Comparison of ENCODE assay signal across 9 cellular contexts in the genomic region with DNA sequence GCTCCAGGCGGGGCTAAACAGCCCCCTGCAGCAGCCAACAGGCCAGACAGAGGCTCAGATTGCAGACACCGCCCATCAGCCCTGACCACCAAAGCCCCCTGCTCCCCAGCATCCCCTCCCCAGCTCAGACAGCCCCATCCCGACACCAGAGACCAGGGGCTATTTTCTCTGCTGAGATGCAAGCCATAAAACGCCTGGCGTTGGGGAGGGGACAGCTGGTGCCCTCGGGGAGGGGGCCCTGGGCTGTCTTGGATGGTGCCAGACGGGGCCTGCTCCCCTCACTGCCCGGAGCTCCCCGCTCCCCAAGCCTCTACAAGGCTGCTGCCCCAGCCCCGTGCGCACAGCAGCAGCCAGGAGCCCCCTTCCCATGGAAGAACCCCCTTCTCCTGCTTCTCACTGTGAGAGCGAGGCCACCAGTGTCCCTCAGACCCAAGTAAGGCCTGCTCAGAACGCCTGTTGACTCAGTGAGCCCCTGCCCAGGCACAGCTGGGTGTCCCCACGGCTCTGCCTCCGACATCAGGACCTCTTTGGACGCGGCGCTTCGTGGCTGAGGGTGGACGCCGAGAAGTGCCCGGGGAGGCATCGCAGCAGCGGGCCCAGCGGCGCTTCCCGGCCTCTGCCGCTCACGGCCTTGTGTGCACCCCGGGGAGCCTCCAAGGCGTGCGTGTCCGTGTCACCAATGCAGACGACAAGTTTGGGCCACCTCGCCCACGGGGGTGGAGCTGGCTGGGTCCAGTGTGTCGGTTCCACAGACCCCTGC. TPM values are rescaled to one million over a fixed set of nuclear protein-coding genes. Genes with fewer than 3 reads are reported as not detected.
A peak's percentile ranks its signal among the peaks of the same experiment; 100 is the strongest.
DNase-seq lines count a peak whose midpoint lies in the region; ATAC-seq, FAIRE-seq and TF ChIP-seq lines count a peak whose summit lies in the region.
"Had no signal": no experiment of that assay in that cellular context is flagged by ENCODE, and none has a peak within 500 bp of the region (broad histone marks: within the 10 kb centered on the region; RNA-seq: fewer than 3 reads in every experiment).

No MANE protein-coding gene starts in this region.

- no peaks in the 10 kb centered on the region for H3K9me1 ChIP-seq in K562 (ENCODE audit: control insufficient read depth, insufficient read depth, low read length)

- H3K4ac ChIP-seq in neuronal stem cell (ENCODE audit: low read length), result no peak overlapping the region

- H2AK5ac ChIP-seq in neuronal stem cell (ENCODE audit: low read depth, low read length), result peak overlapping the region; percentile 97

- H3K9ac ChIP-seq in ES-I3 (ENCODE audit: low read depth, low read length) (peak overlapping the region; percentile 9; the same call in 1 of the 2 replicates), K562 (ENCODE audit: insufficient read depth in 1 of 2, low read depth in 2 of 2, low read length in 2 of 2) (0 out of 4 replicates have a peak overlapping the region, but pooled peaks of 1 of the 2 experiments have one; percentile 17), neuronal stem cell (ENCODE audit: low read depth, low read length, poor library complexity) (no peak overlapping the region)

- no peak for TF ChIP-seq RAD21 in K562 (CRISPR knock-in tag; conservative IDR thresholded peaks at IDR 0.05 in 1 of 2, IDR thresholded peaks at IDR 0.05 in 1 of 2)

- H3K36me3 ChIP-seq in ES-I3 (ENCODE audit: insufficient read depth, low read length) (no peaks in the 10 kb centered on the region), K562 (ENCODE audit: control insufficient read depth, insufficient read depth, low read length) (no peaks in the 10 kb centered on the region), neuronal stem cell (replicated peaks in 1 of 2; ENCODE audit: control insufficient read depth in 2 of 2, insufficient read depth in 2 of 2, low read length in 2 of 2) (no peaks in the 10 kb centered on the region)

- H2AFZ ChIP-seq in K562 (ENCODE audit: low read depth, low read length), result no peak overlapping the region
- H2AFZ ChIP-seq in neuronal stem cell (ENCODE audit: low read length), result peak overlapping the region; percentile 72

- H3K4me3 ChIP-seq in K562 (no peak overlapping the region), neuronal stem cell (ENCODE audit: low read length in 2 of 2) (peak overlapping the region in 1 of 2 donors; percentile 3)

- H3K4me1 ChIP-seq in ES-I3 (ENCODE audit: insufficient read depth, low read length), result no peaks in the 10 kb centered on the region; the same call in 1 of the 2 replicates
- peaks cover 11 to 68% of the 10 kb centered on the region in 2 experiments for H3K4me1 ChIP-seq in K562 (replicated peaks in 1 of 2; ENCODE audit: control insufficient read depth in 2 of 2, insufficient read depth in 2 of 2, low read length in 2 of 2)
- no peaks in the 10 kb centered on the region for H3K4me1 ChIP-seq in neuronal stem cell (ENCODE audit: control insufficient read depth in 2 of 2, insufficient read depth in 1 of 2, low read depth in 1 of 2, low read length in 2 of 2)

- DNase-seq in K562 (ENCODE audit: extremely low read depth in 1 of 4, low spot score in 3 of 4) (no peak), neuronal stem cell (ENCODE audit: low spot score) (no peak), KBM-7 (no peak), amniotic stem cell (lab: John Stamatoyannopoulos, UW) (no peak)
- DNase-seq in activated CD4-positive, alpha-beta T cell treated with anti-CD3 and anti-CD28 coated beads, Interleukin-2, amount 50 U/mL, for 48 hours, result no peak

- no peaks in the 10 kb centered on the region for H4K20me1 ChIP-seq in K562 (replicated peaks; ENCODE audit: control insufficient read depth, insufficient read depth, low read length)

- no peak overlapping the region for H3K27ac ChIP-seq in K562 (ENCODE audit: extremely low read depth, low read depth, low read length)
- H3K27ac ChIP-seq in neuronal stem cell (replicated peaks; ENCODE audit: low read length), result no peak overlapping the region
- H3K27ac ChIP-seq: VCaP had no signal

- H3K4me2 ChIP-seq in K562 (ENCODE audit: insufficient read depth, low read length) (no peak overlapping the region), neuronal stem cell (ENCODE audit: insufficient read depth, low read length, poor library complexity, severe bottlenecking) (peak overlapping the region; percentile 25)

- 41% methylated on average over 27 of the region's 37 CpGs for WGBS in K562 (ENCODE audit: insufficient coverage, low coverage, missing lambda C conversion rate)
- no CpG with 5 or more reads among the region's 37 CpGs for WGBS in neuronal stem cell (ENCODE audit: extremely low coverage in 2 of 2, insufficient read length in 2 of 2, insufficient replicate concordance in 1 of 2), 2 donors

- BruUV-seq in K562 (replicated peaks; lab: Mats Ljungman, UMichigan), result no TSS peak

- peaks cover 9% of the 10 kb centered on the region for H3K79me1 ChIP-seq in neuronal stem cell (ENCODE audit: low read depth, low read length)

- TF ChIP-seq POLR2A in K562 (conservative IDR thresholded peaks at IDR 0.05), result no peak

- ATAC-seq in HG03108 (IDR thresholded peaks at IDR 0.05; ENCODE audit: unreplicated experiment) (peak; percentile 7), K562 (no peak), HG03378 (IDR thresholded peaks at IDR 0.05; ENCODE audit: unreplicated experiment) (no peak)

- in situ Hi-C loops in K562 (cut with MboI) (no loop called here), KBM-7 (cut with MboI; ENCODE audit: low pct_unique_long_range_greater_than_20kb, low sequenced_read_pairs) (no loop called here)

- no peak for TF ChIP-seq EP300 in K562 (IDR thresholded peaks at IDR 0.05; ENCODE audit: low read length)

- no peak for TF ChIP-seq CTCF in K562 (IDR thresholded peaks at IDR 0.05 in 2 of 3, conservative IDR thresholded peaks at IDR 0.05 in 1 of 3; ENCODE audit: insufficient read depth in 2 of 3, low read depth in 1 of 3, low read length in 3 of 3)

- peak overlapping the region; percentile 55 for H3K23ac ChIP-seq in neuronal stem cell (ENCODE audit: low read depth, low read length, poor library complexity)

- intact Hi-C loops in K562 (cut with micrococcal nuclease), result no loop called here

- H2BK12ac ChIP-seq in neuronal stem cell (ENCODE audit: low read length), result peak overlapping the region; percentile 94

- CTCF ChIA-PET in K562 (lab: Yijun Ruan, JAX; ENCODE audit: low intra/inter-chr PET ratio), result no interaction called here

- H3K27me3 ChIP-seq in K562 (ENCODE audit: control insufficient read depth in 2 of 2, insufficient read depth in 2 of 2, low read length in 2 of 2) (peaks cover 9 to 15% of the 10 kb centered on the region in 2 experiments; a peak in 1 of 5 replicates), neuronal stem cell (ENCODE audit: control insufficient read depth in 3 of 3, insufficient read depth in 3 of 3, low read depth in 1 of 3, low read length in 3 of 3) (peaks cover 3 to 50% (median 21%) of the 10 kb centered on the region in 3 experiments)

- H2BK5ac ChIP-seq in neuronal stem cell (ENCODE audit: low read length), result peak overlapping the region; percentile 24

- H3K9me3 ChIP-seq in ES-I3 (ENCODE audit: control insufficient read depth, insufficient read depth, low read length) (no peaks in the 10 kb centered on the region), K562 (replicated peaks; ENCODE audit: control insufficient read depth, insufficient read depth, low read depth, low read length) (no peaks in the 10 kb centered on the region), neuronal stem cell (replicated peaks in 1 of 2; ENCODE audit: control insufficient read depth in 2 of 2, insufficient read depth in 1 of 2, low read depth in 1 of 2, low read length in 2 of 2) (peaks cover 0 to 2% of the 10 kb centered on the region in 2 donors)

- H3K14ac ChIP-seq in neuronal stem cell (ENCODE audit: low read length), result no peak overlapping the region

- H4K8ac ChIP-seq in neuronal stem cell (ENCODE audit: low read depth, low read length), result peak overlapping the region; percentile 43

- POLR2A ChIA-PET in K562 (lab: Yijun Ruan, JAX), result interaction anchor here (1.2 kb wide), 1 partner anchor 14 kb away, joined by 4 read pairs; no protein-coding TSS in a partner anchor

- H4K91ac ChIP-seq in neuronal stem cell (ENCODE audit: low read depth, low read length, poor library complexity), result peak overlapping the region; percentile 92

- FAIRE-seq in K562 (lab: Jason Lieb, UNC), result no peak

- H2BK15ac ChIP-seq in neuronal stem cell (ENCODE audit: low read length), result peak overlapping the region; percentile 94

- no peaks in the 10 kb centered on the region for H3K79me2 ChIP-seq in K562 (ENCODE audit: control insufficient read depth, insufficient read depth, low read length)

- peak overlapping the region; percentile 87 for H3K18ac ChIP-seq in neuronal stem cell (ENCODE audit: low read length)

- H2BK120ac ChIP-seq in neuronal stem cell (ENCODE audit: low read depth, low read length), result no peak overlapping the region

RNA-seq across cellular contexts. Expression of a gene that starts 32.0 kb away (rescaled TPM):
- 48.4 and 118 TPM in 2 replicates for total RNA-seq in K562 (2011; cell fraction: chromatin; rRNA removed; ENCODE audit: low replicate concordance)
- 96.6 and 125 TPM in 2 replicates for total RNA-seq in K562 (2011; cell fraction: nucleolus; rRNA removed)
- total RNA-seq in K562 (2011; cell fraction: nucleoplasm; rRNA removed), result 56.0 and 71.4 TPM in 2 replicates
- total RNA-seq in K562 (2014; rRNA removed) (111 and 135 TPM in 2 replicates), K562 (2014; rRNA removed; fragmentation: Illumina TruSeq; extraction: Trizol) (13.0 and 15.7 TPM in 2 replicates), K562 (2015; rRNA removed; fragmentation: Illumina TruSeq; extraction: Trizol) (37.9 and 40.4 TPM in 2 replicates), K562 (2021) (83.3 and 89.9 TPM in 2 replicates)
- polyA plus RNA-seq in K562 (2011; rRNA removed) (45.0 and 45.4 TPM in 2 replicates), K562 (2014; fragmentation: Illumina TruSeq; extraction: Trizol) (33.2 and 48.4 TPM in 2 replicates), K562 (2014; fragmentation: Nextera tagmentation; extraction: Ambion mirVana) (1 to 10 TPM in 1 of 2 experiments, under 1 TPM in 1; 0.99 to 2.0 TPM), K562 (2014; rRNA removed) (122 and 151 TPM in 2 replicates)
- polyA plus RNA-seq in K562 (2011; cell fraction: cytosol; rRNA removed), result 69.2 and 135 TPM in 2 replicates
- 114 and 189 TPM in 2 replicates for polyA plus RNA-seq in K562 (2011; cell fraction: nucleus; rRNA removed)
- polyA plus RNA-seq in K562 (2012), result 53.9 and 82.1 TPM in 2 replicates
- 8.6 and 13.3 TPM in 2 replicates for polyA minus RNA-seq in K562 (2011; rRNA and poly(A)+ RNA removed)
- 24.0 and 28.9 TPM in 2 replicates for polyA minus RNA-seq in K562 (2011; cell fraction: cytosol; rRNA and poly(A)+ RNA removed)
- polyA minus RNA-seq in K562 (2011; cell fraction: nucleus; rRNA and poly(A)+ RNA removed), result 24.9 and 29.6 TPM in 2 replicates
- 28.4 TPM for polyA plus RNA-seq in neuronal stem cell (2013, experiment 1 of 2)
- 27.9 TPM for polyA plus RNA-seq in neuronal stem cell (2013, experiment 2 of 2)

RNA-seq across cellular contexts. Expression of a gene that starts 46.1 kb away (rescaled TPM):
- 0.30 and 3.1 TPM in 2 replicates for total RNA-seq in K562 (2011; cell fraction: chromatin; rRNA removed; ENCODE audit: low replicate concordance)
- 1.1 and 1.8 TPM in 2 replicates for total RNA-seq in K562 (2011; cell fraction: nucleolus; rRNA removed)
- 1.4 and 1.9 TPM in 2 replicates for total RNA-seq in K562 (2011; cell fraction: nucleoplasm; rRNA removed)
- 0.27 and 0.41 TPM in 2 replicates for total RNA-seq in K562 (2014; rRNA removed)
- not detected in 2 replicates for total RNA-seq in K562 (2014; rRNA removed; fragmentation: Illumina TruSeq; extraction: Trizol)
- 0.26 and 0.58 TPM in 2 replicates for total RNA-seq in K562 (2015; rRNA removed; fragmentation: Illumina TruSeq; extraction: Trizol)
- total RNA-seq in K562 (2021), result 0.47 and 0.54 TPM in 2 replicates
- 1.1 and 1.4 TPM in 2 replicates for polyA plus RNA-seq in K562 (2011; rRNA removed)
- 1.7 and 3.9 TPM in 2 replicates for polyA plus RNA-seq in K562 (2011; cell fraction: cytosol; rRNA removed)
- 2.7 and 3.4 TPM in 2 replicates for polyA plus RNA-seq in K562 (2011; cell fraction: nucleus; rRNA removed)
- 0.44 and 2.4 TPM in 2 replicates for polyA plus RNA-seq in K562 (2012)
- polyA plus RNA-seq in K562 (2014; fragmentation: Illumina TruSeq; extraction: Trizol), result 0.68 TPM in 2 replicates
- not detected for polyA plus RNA-seq in K562 (2014; fragmentation: Nextera tagmentation; extraction: Ambion mirVana)
- 0.36 and 0.40 TPM in 2 replicates for polyA plus RNA-seq in K562 (2014; rRNA removed)
- polyA minus RNA-seq in K562 (2011; rRNA and poly(A)+ RNA removed), result 0.90 and 0.95 TPM in 2 replicates
- polyA minus RNA-seq in K562 (2011; cell fraction: cytosol; rRNA and poly(A)+ RNA removed), result 1.1 and 2.2 TPM in 2 replicates
- 1.7 and 1.9 TPM in 2 replicates for polyA minus RNA-seq in K562 (2011; cell fraction: nucleus; rRNA and poly(A)+ RNA removed)
- 0.50 TPM for polyA plus RNA-seq in neuronal stem cell (2013, experiment 1 of 2)
- polyA plus RNA-seq in neuronal stem cell (2013, experiment 2 of 2), result 0.48 TPM
